23 cellular contexts compared by ENCODE assay signal in the genomic region with DNA sequence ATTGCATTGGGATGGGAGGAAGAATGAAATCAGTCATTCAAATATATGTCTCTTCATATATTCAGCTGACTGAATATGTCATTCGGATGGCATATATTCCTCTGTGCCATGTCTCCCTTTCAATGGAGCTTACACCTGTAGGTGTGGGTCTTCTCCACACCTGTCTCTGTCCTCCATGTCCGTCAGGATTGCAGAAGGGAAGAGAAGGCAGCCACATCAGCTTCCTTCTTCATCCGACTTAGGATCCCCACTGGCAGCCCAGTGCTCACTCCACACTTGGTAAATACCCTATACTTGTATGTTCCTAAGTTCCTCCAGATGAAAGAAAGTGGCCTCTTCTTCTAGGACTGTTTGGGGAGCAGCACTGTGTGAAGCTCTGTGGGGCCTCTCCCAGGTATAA.
"Had no signal": no experiment of that assay in that cellular context is flagged by ENCODE, and none has a peak within 500 bp of the region (broad histone marks: within the 10 kb centered on the region; RNA-seq: fewer than 3 reads in every experiment).

No MANE protein-coding gene starts in this region.

- H3K27ac ChIP-seq: colonic mucosa, coronary artery, dorsolateral prefrontal cortex, epithelial cell of prostate, esophagus squamous epithelium, foreskin keratinocyte, gastrocnemius medialis, gastroesophageal sphincter, heart left ventricle, heart right ventricle had no signal

- H3K27ac Mint-ChIP-seq: dendritic cell treated with granulocyte-macrophage colony-stimulating factor and Interleukin-4, amounts not matched to agents 40 ng/mL and 50 ng/mL, for 4 days; endodermal cell had no signal

- H3K36me3 ChIP-seq: colonic mucosa, esophagus squamous epithelium, gastrocnemius medialis, gastroesophageal sphincter, heart left ventricle, heart right ventricle had no signal

- H3K4me3 Mint-ChIP-seq: dendritic cell treated with granulocyte-macrophage colony-stimulating factor and Interleukin-4, amounts not matched to agents 40 ng/mL and 50 ng/mL, for 4 days; effector memory CD8-positive, alpha-beta T cell; endodermal cell had no signal

- DNase-seq: colonic mucosa; cortex of kidney; dermis blood vessel endothelial cell; dorsolateral prefrontal cortex; effector CD4-positive, alpha-beta T cell; effector CD8-positive, alpha-beta T cell; effector memory CD4-positive, alpha-beta T cell; effector memory CD8-positive, alpha-beta T cell; endodermal cell; erythroblast; esophagus squamous epithelium; foreskin fibroblast; foreskin keratinocyte; foreskin melanocyte; gastrocnemius medialis; glutamatergic neuron; heart left ventricle; heart right ventricle had no signal

- ATAC-seq: effector memory CD8-positive, alpha-beta T cell; esophagus mucosa; foreskin keratinocyte; gastrocnemius medialis; gastroesophageal sphincter; heart left ventricle; heart right ventricle had no signal

- H3K27me3 ChIP-seq: colonic mucosa, dorsolateral prefrontal cortex, esophagus squamous epithelium, gastrocnemius medialis, gastroesophageal sphincter, heart left ventricle, heart right ventricle had no signal

- H3K9me3 ChIP-seq: colonic mucosa, esophagus squamous epithelium, gastrocnemius medialis, gastroesophageal sphincter, heart left ventricle, heart right ventricle had no signal

- H3K9me3 Mint-ChIP-seq: effector memory CD8-positive, alpha-beta T cell; endodermal cell had no signal

- H3K4me1 ChIP-seq: colonic mucosa, foreskin keratinocyte, gastrocnemius medialis, gastroesophageal sphincter, heart left ventricle had no signal

- H3K4me3 ChIP-seq: colonic mucosa, coronary artery, dorsolateral prefrontal cortex, esophagus squamous epithelium, gastrocnemius medialis, gastroesophageal sphincter, heart left ventricle, heart right ventricle had no signal

- H3K27me3 Mint-ChIP-seq: dendritic cell treated with granulocyte-macrophage colony-stimulating factor and Interleukin-4, amounts not matched to agents 40 ng/mL and 50 ng/mL, for 4 days had no signal

- H3K4me1 Mint-ChIP-seq: endodermal cell had no signal
